ENCODE assay signal across 1 cellular context in genomic region chr16:500699-501098, GRCh38.
TF ChIP-seq lines count a peak whose summit lies in the region.

No MANE protein-coding gene starts in this region.

TF ChIP-seq in HepG2, 621 proteins besides CTCF, POLR2A, EP300 and RAD21 (continued from another document and continues in another):
- TF ChIP-seq ARNTL (CRISPR knock-in tag; IDR thresholded peaks at IDR 0.05) (peak; percentile 85), ZNF780A (CRISPR knock-in tag; IDR thresholded peaks at IDR 0.05) (no peak), GLI4 (CRISPR knock-in tag; IDR thresholded peaks at IDR 0.05; ENCODE audit: borderline replicate concordance) (no peak), RNF2 (conservative IDR thresholded peaks at IDR 0.05; ENCODE audit: low read depth) (no peak), ATF4 (CRISPR knock-in tag; IDR thresholded peaks at IDR 0.05) (peak in 1 of 2 experiments; percentile 83; a peak in 2 of 4 replicates), NR2F6 (IDR thresholded peaks at IDR 0.05) (0 out of 2 replicates have a peak, but pooled peaks have one; percentile 24), NR2F6 (CRISPR knock-in tag; IDR thresholded peaks at IDR 0.05) (peak; percentile 54; the same call in 1 of the 2 replicates), THYN1 (CRISPR knock-in tag; IDR thresholded peaks at IDR 0.05; ENCODE audit: borderline replicate concordance, low read depth) (no peak), CREBL2 (CRISPR knock-in tag; IDR thresholded peaks at IDR 0.05; ENCODE audit: borderline replicate concordance) (no peak), KAT7 (CRISPR knock-in tag; IDR thresholded peaks at IDR 0.05; ENCODE audit: borderline replicate concordance) (no peak), TEAD3 (CRISPR knock-in tag; optimal IDR thresholded peaks at IDR 0.05; ENCODE audit: borderline replicate concordance) (peak; percentile 22), GTF3A (CRISPR knock-in tag; conservative IDR thresholded peaks at IDR 0.05) (no peak), ZNF44 (CRISPR knock-in tag; IDR thresholded peaks at IDR 0.05) (no peak), POGZ (CRISPR knock-in tag; IDR thresholded peaks at IDR 0.05) (no peak), PRDM10 (CRISPR knock-in tag; IDR thresholded peaks at IDR 0.05; ENCODE audit: low read depth) (no peak), NR2F1 (CRISPR knock-in tag; IDR thresholded peaks at IDR 0.05) (0 out of 4 replicates have a peak, but pooled peaks of 1 of the 2 experiments have one; percentile 26), MEIS1 (CRISPR knock-in tag; IDR thresholded peaks at IDR 0.05; ENCODE audit: borderline replicate concordance) (peak; percentile 52; the same call in 1 of the 2 replicates), ZNF33B (CRISPR knock-in tag; IDR thresholded peaks at IDR 0.05) (no peak), ZNF230 (CRISPR knock-in tag; IDR thresholded peaks at IDR 0.05) (no peak), MNT (IDR thresholded peaks at IDR 0.05) (peak; percentile 32; the same call in 1 of the 2 replicates), SALL1 (CRISPR knock-in tag; IDR thresholded peaks at IDR 0.05) (peak; percentile 12; the same call in 1 of the 2 replicates), POGK (CRISPR knock-in tag; conservative IDR thresholded peaks at IDR 0.05) (no peak), KDM2A (CRISPR knock-in tag; IDR thresholded peaks at IDR 0.05; ENCODE audit: borderline replicate concordance, low read depth) (no peak), MAX (IDR thresholded peaks at IDR 0.05) (0 out of 2 replicates have a peak, but pooled peaks have one; percentile 19), SP4 (CRISPR knock-in tag; IDR thresholded peaks at IDR 0.05) (no peak), ZNF646 (CRISPR knock-in tag; IDR thresholded peaks at IDR 0.05) (no peak), ZNF292 (CRISPR knock-in tag; IDR thresholded peaks at IDR 0.05; ENCODE audit: borderline replicate concordance, low read depth) (no peak), RARA (CRISPR knock-in tag; IDR thresholded peaks at IDR 0.05) (peak; percentile 78), ZNF260 (CRISPR knock-in tag; IDR thresholded peaks at IDR 0.05; ENCODE audit: borderline replicate concordance, low read depth) (no peak), AGO1 (IDR thresholded peaks at IDR 0.05; ENCODE audit: low read depth, low read length, poor library complexity, severe bottlenecking) (no peak), RXRA (CRISPR knock-in tag; IDR thresholded peaks at IDR 0.05) (peak; percentile 52; the same call in 1 of the 2 replicates), ZNF296 (CRISPR knock-in tag; conservative IDR thresholded peaks at IDR 0.05) (no peak), ZNF530 (CRISPR knock-in tag; IDR thresholded peaks at IDR 0.05; ENCODE audit: low read depth) (no peak), MATR3 (CRISPR knock-in tag; IDR thresholded peaks at IDR 0.05) (no peak), FIP1L1 (IDR thresholded peaks at IDR 0.05; ENCODE audit: borderline replicate concordance, insufficient read depth, low read depth, low read length) (no peak), ZNF17 (CRISPR knock-in tag; IDR thresholded peaks at IDR 0.05) (no peak), PPARG (CRISPR knock-in tag; conservative IDR thresholded peaks at IDR 0.05) (no peak), MEIS2 (CRISPR knock-in tag; IDR thresholded peaks at IDR 0.05) (0 out of 2 replicates have a peak, but pooled peaks have one; percentile 46), SKI (IDR thresholded peaks at IDR 0.05; ENCODE audit: partially characterized antibody) (peak; percentile 35), CREM (IDR thresholded peaks at IDR 0.05) (no peak), CREM (CRISPR knock-in tag; IDR thresholded peaks at IDR 0.05) (no peak), ZSCAN20 (CRISPR knock-in tag; IDR thresholded peaks at IDR 0.05; ENCODE audit: borderline replicate concordance) (no peak), TFAP4 (IDR thresholded peaks at IDR 0.05; ENCODE audit: borderline replicate concordance, low read depth) (no peak), CENPBD1 (CRISPR knock-in tag; IDR thresholded peaks at IDR 0.05; ENCODE audit: borderline replicate concordance, low read depth) (no peak), JUN (CRISPR knock-in tag; IDR thresholded peaks at IDR 0.05) (no peak), ZNF713 (CRISPR knock-in tag; IDR thresholded peaks at IDR 0.05) (no peak), YEATS4 (CRISPR knock-in tag; IDR thresholded peaks at IDR 0.05; ENCODE audit: borderline replicate concordance) (no peak)
